8 cellular contexts compared by ENCODE assay signal in the genomic region with DNA sequence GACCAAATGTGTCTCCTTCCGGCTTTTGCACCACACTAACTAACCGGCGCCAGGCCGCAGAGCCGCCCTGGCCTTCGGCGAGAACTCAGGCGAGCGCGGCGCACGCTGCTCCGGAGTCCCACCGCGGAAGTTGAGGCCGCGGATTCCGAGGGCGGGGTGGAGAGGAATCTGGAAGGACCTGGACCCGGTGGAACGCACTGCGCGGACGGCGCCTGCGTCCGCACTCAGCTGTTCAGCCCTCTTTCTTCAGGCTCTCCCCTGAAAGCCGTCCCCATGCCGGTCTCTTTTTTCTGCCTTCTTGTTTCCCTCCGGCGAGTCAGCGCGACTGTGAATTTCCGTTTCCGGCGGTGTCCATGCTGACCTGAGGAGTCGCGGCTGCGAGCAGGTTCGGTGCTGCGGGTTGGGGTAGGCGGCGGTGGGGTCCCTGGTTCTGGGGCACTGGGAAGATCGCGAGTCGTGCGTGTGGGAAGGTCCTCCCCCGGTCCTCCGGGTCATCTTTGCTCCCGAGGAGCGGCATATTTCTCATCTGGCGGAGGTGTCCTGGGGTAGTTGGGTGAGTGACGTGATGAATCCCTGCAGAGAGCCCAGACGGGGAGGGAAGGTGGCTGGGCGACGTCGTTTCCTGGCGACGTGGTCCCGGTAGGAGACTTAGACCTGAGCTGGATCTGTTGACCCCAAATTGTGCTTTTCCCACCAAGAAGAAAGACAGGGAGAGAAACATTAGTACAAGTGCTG. TPM values are rescaled to one million over a fixed set of nuclear protein-coding genes. Genes with fewer than 3 reads are reported as not detected.
DNase-seq lines count a peak whose midpoint lies in the region; ATAC-seq and TF ChIP-seq lines count a peak whose summit lies in the region.

A gene with protein sequence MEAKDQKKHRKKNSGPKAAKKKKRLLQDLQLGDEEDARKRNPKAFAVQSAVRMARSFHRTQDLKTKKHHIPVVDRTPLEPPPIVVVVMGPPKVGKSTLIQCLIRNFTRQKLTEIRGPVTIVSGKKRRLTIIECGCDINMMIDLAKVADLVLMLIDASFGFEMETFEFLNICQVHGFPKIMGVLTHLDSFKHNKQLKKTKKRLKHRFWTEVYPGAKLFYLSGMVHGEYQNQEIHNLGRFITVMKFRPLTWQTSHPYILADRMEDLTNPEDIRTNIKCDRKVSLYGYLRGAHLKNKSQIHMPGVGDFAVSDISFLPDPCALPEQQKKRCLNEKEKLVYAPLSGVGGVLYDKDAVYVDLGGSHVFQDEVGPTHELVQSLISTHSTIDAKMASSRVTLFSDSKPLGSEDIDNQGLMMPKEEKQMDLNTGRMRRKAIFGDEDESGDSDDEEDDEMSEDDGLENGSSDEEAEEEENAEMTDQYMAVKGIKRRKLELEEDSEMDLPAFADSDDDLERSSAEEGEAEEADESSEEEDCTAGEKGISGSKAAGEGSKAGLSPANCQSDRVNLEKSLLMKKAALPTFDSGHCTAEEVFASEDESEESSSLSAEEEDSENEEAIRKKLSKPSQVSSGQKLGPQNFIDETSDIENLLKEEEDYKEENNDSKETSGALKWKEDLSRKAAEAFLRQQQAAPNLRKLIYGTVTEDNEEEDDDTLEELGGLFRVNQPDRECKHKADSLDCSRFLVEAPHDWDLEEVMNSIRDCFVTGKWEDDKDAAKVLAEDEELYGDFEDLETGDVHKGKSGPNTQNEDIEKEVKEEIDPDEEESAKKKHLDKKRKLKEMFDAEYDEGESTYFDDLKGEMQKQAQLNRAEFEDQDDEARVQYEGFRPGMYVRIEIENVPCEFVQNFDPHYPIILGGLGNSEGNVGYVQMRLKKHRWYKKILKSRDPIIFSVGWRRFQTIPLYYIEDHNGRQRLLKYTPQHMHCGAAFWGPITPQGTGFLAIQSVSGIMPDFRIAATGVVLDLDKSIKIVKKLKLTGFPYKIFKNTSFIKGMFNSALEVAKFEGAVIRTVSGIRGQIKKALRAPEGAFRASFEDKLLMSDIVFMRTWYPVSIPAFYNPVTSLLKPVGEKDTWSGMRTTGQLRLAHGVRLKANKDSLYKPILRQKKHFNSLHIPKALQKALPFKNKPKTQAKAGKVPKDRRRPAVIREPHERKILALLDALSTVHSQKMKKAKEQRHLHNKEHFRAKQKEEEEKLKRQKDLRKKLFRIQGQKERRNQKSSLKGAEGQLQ (plus strand): TSS at position 350 of the 735 bp plus-strand sequence. CDS start 1,600 bp downstream, outside the sequence.

- intact Hi-C loops in T-helper 1 cell treated with Interleukin-12 subunit alpha and Interleukin-12 subunit beta and Interleukin-4 antibody, amounts not matched to agents 30 ng/mL and 1 ng/mL, for 36 hours (cut with micrococcal nuclease), result loop anchor here (1.0 to 10.0 kb wide), 12 partner anchors 28 to 866 kb away; a partner anchor contains a TSS
- intact Hi-C loops in heart right ventricle (cut with DNase I) (loop anchor here in 4 of 10 donors (1.0 to 2.0 kb wide), 5 partner anchors 28 to 144 kb away; a partner anchor contains a TSS), posterior cingulate gyrus (cut with DNase I) (loop anchor here (10.0 kb wide), 2 partner anchors 228 to 418 kb away; no protein-coding TSS in a partner anchor)

- H3K27me3 ChIP-seq in heart right ventricle, result peaks cover 0 to 7% (median 0%) of the 10 kb centered on the region in 7 donors

- H3K4me1 Mint-ChIP-seq in type B pancreatic cell (ENCODE audit: unreplicated experiment), result peaks cover 5% of the 10 kb centered on the region

- no peaks in the 10 kb centered on the region for H3K9me3 ChIP-seq in heart right ventricle

- ATAC-seq in GM18498 (IDR thresholded peaks at IDR 0.05; ENCODE audit: unreplicated experiment), result peak; percentile 96
- ATAC-seq in HG02885 (IDR thresholded peaks at IDR 0.05; ENCODE audit: poor library complexity, unreplicated experiment), result peak; percentile 95
- peak; percentile 95 to 99 (median 96) for ATAC-seq in heart right ventricle

- peak within 1 kb of the TSS; percentile 97 for H3K4me3 Mint-ChIP-seq in type B pancreatic cell

- no peaks in the 10 kb centered on the region for H3K9me3 Mint-ChIP-seq in type B pancreatic cell

- 0 to 1% methylated on average over 60 of the region's 60 CpGs for WGBS in heart right ventricle, 2 donors

- DNase-seq in NCI-H1694 (lab: John Stamatoyannopoulos, UW) (peak; percentile 74), amniotic epithelial cell (ENCODE audit: low read depth) (peak; percentile 94), heart right ventricle (peak; percentile 86 to 92), posterior cingulate gyrus (peak; percentile 86 to 99 (median 93)), type B pancreatic cell (ENCODE audit: extremely low spot score, unreplicated experiment) (peak; percentile 91)

- peaks cover 0 to 36% (median 28%) of the 10 kb centered on the region in 9 donors for H3K36me3 ChIP-seq in heart right ventricle

- peak within 1 kb of the TSS; percentile 63 to 92 (median 76) for H3K4me3 ChIP-seq in heart right ventricle

- H3K27ac Mint-ChIP-seq in type B pancreatic cell, result peak within 1 kb of the TSS; percentile 96

- H3K4me1 ChIP-seq in heart right ventricle, result peaks cover 0 to 21% (median 13%) of the 10 kb centered on the region in 9 donors

- no peak for TF ChIP-seq CTCF in heart right ventricle (IDR thresholded peaks at IDR 0.05)
- TF ChIP-seq CTCF in type B pancreatic cell (conservative IDR thresholded peaks at IDR 0.05), result no peak

- peaks cover 20% of the 10 kb centered on the region for H3K27me3 Mint-ChIP-seq in type B pancreatic cell

- H3K36me3 Mint-ChIP-seq in type B pancreatic cell, result peaks cover 4% of the 10 kb centered on the region

- H3K27ac ChIP-seq in heart right ventricle, result peak within 1 kb of the TSS; percentile 87 to 99 (median 94)

RNA-seq across cellular contexts. Expression of the gene that starts here (rescaled TPM):
- total RNA-seq in T-helper 1 cell treated with Interleukin-12 subunit alpha and Interleukin-12 subunit beta and Interleukin-4 antibody, amounts not matched to agents 30 ng/mL and 1 ng/mL, for 36 hours, result 20.7 and 21.0 TPM in 2 replicates
- total RNA-seq in heart right ventricle, result 10 to 100 TPM; 11.6 to 16.5 (median 14.1) TPM
- 10 to 100 TPM in 1 of 2 donors, 1 to 10 TPM in 1; 8.0 to 10.1 TPM for polyA plus RNA-seq in heart right ventricle
- total RNA-seq in type B pancreatic cell (ENCODE audit: low replicate concordance), result 20.9 and 21.8 TPM in 2 replicates

Comparison
In these comparisons a context has a peak if more than half of its experiments do, and no peak if none do; other contexts are left out.
1. Peak in every context shown above with its lines: DNase-seq, ATAC-seq, H3K4me3 ChIP-seq and H3K27ac ChIP-seq.